In genomic region chr18:41906528-41907256, GRCh38 we compare ENCODE assay signal across 9 cellular contexts. TPM values are rescaled to one million over a fixed set of nuclear protein-coding genes. Genes with fewer than 3 reads are reported as not detected.
DNase-seq lines count a peak whose midpoint lies in the region; TF ChIP-seq lines count a peak whose summit lies in the region.
"Had no signal": no experiment of that assay in that cellular context is flagged by ENCODE, and none has a peak within 500 bp of the region (broad histone marks: within the 10 kb centered on the region; RNA-seq: fewer than 3 reads in every experiment).

No MANE protein-coding gene starts in this region.

- CTCF ChIA-PET in A673 (lab: Charles Lee), result no interaction called here

- TF ChIP-seq CTCF in A673 (conservative IDR thresholded peaks at IDR 0.05; ENCODE audit: low read depth, low read length) (peak; percentile 78), transverse colon (IDR thresholded peaks at IDR 0.05) (peak; percentile 47 to 64 (median 52))

- intact Hi-C loops in A673 (cut with micrococcal nuclease; ENCODE audit: unreplicated experiment) (loop anchor here (5.0 kb wide), 1 partner anchor 969 kb away; no protein-coding TSS in a partner anchor), transverse colon (cut with DNase I; ENCODE audit: low total_unique reads) (no loop called here)

- H3K27ac ChIP-seq in A673 (ENCODE audit: low read depth, low read length, poor library complexity, severe bottlenecking), result no peak overlapping the region
- H3K27ac ChIP-seq in transverse colon, result no peak overlapping the region
- H3K27ac ChIP-seq: SJSA1 had no signal

- no peaks in the 10 kb centered on the region for H3K27me3 ChIP-seq in A673 (replicated peaks; ENCODE audit: insufficient read depth, low read depth, low read length, poor library complexity)
- no peaks in the 10 kb centered on the region for H3K27me3 ChIP-seq in H7 (ENCODE audit: control insufficient read depth, insufficient read depth, low read length)
- no peaks in the 10 kb centered on the region for H3K27me3 ChIP-seq in transverse colon

- H3K4me3 ChIP-seq in A673 (ENCODE audit: low read depth, low read length, poor library complexity, severe bottlenecking) (no peak overlapping the region), H7 (ENCODE audit: insufficient read depth, low read depth, low read length) (no peak overlapping the region), transverse colon (no peak overlapping the region)
- H3K4me3 ChIP-seq: SJSA1 had no signal

- WGBS in transverse colon (ENCODE audit: low coverage in 1 of 2), 2 donors, result 40 to 43% methylated on average over 5 to 7 of the region's 7 CpGs

- no peak for TF ChIP-seq POLR2A in transverse colon (IDR thresholded peaks at IDR 0.05)

- POLR2A ChIA-PET in A673 (lab: Charles Lee; ENCODE audit: low non-redundant PET), result no interaction called here

- no peaks in the 10 kb centered on the region for H3K9me3 ChIP-seq in A673 (ENCODE audit: low read depth, low read length, poor library complexity, severe bottlenecking)
- no peaks in the 10 kb centered on the region for H3K9me3 ChIP-seq in transverse colon
- H3K9me3 ChIP-seq: SJSA1 had no signal

- peak; percentile 55 for DNase-seq in A673 (ENCODE audit: low spot score)
- DNase-seq in GM04503 (ENCODE audit: low read depth), result peak; percentile 9
- peak; percentile 37 for DNase-seq in H7
- peak; percentile 46 for DNase-seq in LHCN-M2 (ENCODE audit: low read depth)
- peak; percentile 38 to 52 for DNase-seq in SHP77 (lab: John Stamatoyannopoulos, UW)
- DNase-seq in cerebellum (ENCODE audit: low spot score), result peak; percentile 35
- peak; percentile 63 for DNase-seq in medulla oblongata (ENCODE audit: extremely low spot score)
- no peak for DNase-seq in transverse colon

- H3K36me3 ChIP-seq in A673 (ENCODE audit: insufficient read depth, low read length, poor library complexity, severe bottlenecking) (no peaks in the 10 kb centered on the region), H7 (replicated peaks; ENCODE audit: control insufficient read depth, insufficient read depth, low read length) (no peaks in the 10 kb centered on the region), transverse colon (no peaks in the 10 kb centered on the region)
- H3K36me3 ChIP-seq: SJSA1 had no signal

- TF ChIP-seq EP300 in transverse colon (IDR thresholded peaks at IDR 0.05; ENCODE audit: low read depth), result no peak

- no peaks in the 10 kb centered on the region for H3K4me1 ChIP-seq in A673 (ENCODE audit: insufficient read depth, low read length, poor library complexity, severe bottlenecking)
- no peaks in the 10 kb centered on the region for H3K4me1 ChIP-seq in transverse colon
- H3K4me1 ChIP-seq: SJSA1 had no signal

- no TSS peak for BruUV-seq in A673 (replicated peaks; lab: Mats Ljungman, UMichigan)

- in situ Hi-C loops in transverse colon (cut with MboI; ENCODE audit: low pct_ligation_motif_present in 1 of 4, low pct_unique_long_range_greater_than_20kb in 1 of 4, low sequenced_read_pairs in 3 of 4), result no loop called here

RNA-seq across cellular contexts. Expression of gene PIK3C3, which starts 48.3 kb away (rescaled TPM):
- total RNA-seq in A673 (2021) (49.6 and 50.8 TPM in 2 replicates), LHCN-M2 (2014; rRNA removed) (30.3 and 32.5 TPM in 2 replicates), cerebellum (76.7 TPM), transverse colon (10 to 100 TPM; 20.2 to 70.7 (median 45.2) TPM)
- total RNA-seq in H7 (2014; rRNA removed; shearing (Covaris generic)), result 23.0 and 27.2 TPM in 2 replicates
- 18.0 TPM for polyA plus RNA-seq in LHCN-M2 (2012)
